1 cellular context compared by ENCODE assay signal in genomic region chr17:75075597-75076253, GRCh38.
TF ChIP-seq lines count a peak whose summit lies in the region.

No MANE protein-coding gene starts in this region.

TF ChIP-seq in HepG2, 621 proteins besides CTCF, POLR2A, EP300 and RAD21:
- TF ChIP-seq SP4 (CRISPR knock-in tag; IDR thresholded peaks at IDR 0.05) (peak; percentile 34; the same call in 1 of the 2 replicates), ZNF530 (CRISPR knock-in tag; IDR thresholded peaks at IDR 0.05; ENCODE audit: low read depth) (no peak), ZNF737 (CRISPR knock-in tag; IDR thresholded peaks at IDR 0.05; ENCODE audit: borderline replicate concordance) (no peak), RARA (CRISPR knock-in tag; IDR thresholded peaks at IDR 0.05) (no peak), ZFY (CRISPR knock-in tag; IDR thresholded peaks at IDR 0.05) (0 out of 2 replicates have a peak, but pooled peaks have one; percentile 2), ZSCAN30 (CRISPR knock-in tag; IDR thresholded peaks at IDR 0.05) (no peak), KDM1A (CRISPR knock-in tag; IDR thresholded peaks at IDR 0.05) (no peak), MBD4 (IDR thresholded peaks at IDR 0.05; ENCODE audit: borderline replicate concordance, low read length) (no peak), SRY (CRISPR knock-in tag; IDR thresholded peaks at IDR 0.05) (0 out of 2 replicates have a peak, but pooled peaks have one; percentile 9), ZFP62 (CRISPR knock-in tag; IDR thresholded peaks at IDR 0.05) (no peak)
TF ChIP-seq in HepG2: peak in this region for 3.
